23 cellular contexts compared by ENCODE assay signal in genomic region chr4:119142837-119143236, GRCh38. TPM values are rescaled to one million over a fixed set of nuclear protein-coding genes. Genes with fewer than 3 reads are reported as not detected.
"Had no signal": no experiment of that assay in that cellular context is flagged by ENCODE, and none has a peak within 500 bp of the region (broad histone marks: within the 10 kb centered on the region; RNA-seq: fewer than 3 reads in every experiment).

No MANE protein-coding gene starts in this region.

- ATAC-seq: activated CD4-positive, alpha-beta T cell treated with anti-CD3 and anti-CD28 coated beads for 36 hours; activated T-helper 17 cell treated with anti-CD3 and anti-CD28 coated beads, Interleukin-2, amount 50 U/mL, for 72 hours had no signal

- H3K27me3 ChIP-seq: Peyer's patch had no signal

- H3K4me3 ChIP-seq: Peyer's patch had no signal

- H3K27ac ChIP-seq: Peyer's patch, RWPE1, WERI-Rb-1 had no signal

- DNase-seq: activated CD4-positive, alpha-beta memory T cell treated with anti-CD3 and anti-CD28 coated beads, Interleukin-2, amount 10 ng/mL, durations not matched to agents 7 days and 5 days; activated CD4-positive, alpha-beta T cell treated with anti-CD3 and anti-CD28 coated beads for 36 hours; activated CD4-positive, alpha-beta T cell treated with anti-CD3 and anti-CD28 coated beads, Interleukin-2, amount 50 U/mL, for 1 hour; activated gamma-delta T cell treated with Interleukin-2 at 50 U/mL for 16 hours; activated naive CD4-positive, alpha-beta T cell treated with anti-CD3 and anti-CD28 coated beads, Interleukin-2, amount 10 ng/mL, durations not matched to agents 7 days and 5 days; activated naive CD8-positive, alpha-beta T cell treated with anti-CD3 and anti-CD28 coated beads for 36 hours; activated T-cell treated with anti-CD3 and anti-CD28 coated beads for 4 hours; activated T-cell treated with anti-CD3 and anti-CD28 coated beads, Interleukin-2, amount 50 U/mL, for 48 hours; KG1; NCI-H1048; NCI-H146; NCI-H187 treated with DMSO at 0.1 percent for 48 hours; NCI-H2081 treated with DMSO at 0.1 percent for 48 hours; NCI-H446; NCI-H524; Peyer's patch; SHP77 treated with DMSO at 0.1 percent for 48 hours; T-helper 2 cell; WERI-Rb-1 had no signal

- H3K36me3 ChIP-seq: Peyer's patch, WERI-Rb-1 had no signal

- H3K27ac Mint-ChIP-seq: activated CD4-positive, alpha-beta memory T cell treated with anti-CD3 and anti-CD28 coated beads, Interleukin-2, amount 10 ng/mL, durations not matched to agents 7 days and 5 days; activated CD4-positive, alpha-beta T cell treated with anti-CD3 and anti-CD28 coated beads for 36 hours; activated naive CD4-positive, alpha-beta T cell treated with anti-CD3 and anti-CD28 coated beads, Interleukin-2, amount 10 ng/mL, durations not matched to agents 7 days and 5 days; activated naive CD8-positive, alpha-beta T cell treated with anti-CD3 and anti-CD28 coated beads for 36 hours; activated T-helper 17 cell treated with anti-CD3 and anti-CD28 coated beads, Interleukin-2, amount 50 U/mL, for 72 hours had no signal

- H3K27me3 Mint-ChIP-seq: activated CD4-positive, alpha-beta memory T cell treated with anti-CD3 and anti-CD28 coated beads, Interleukin-2, amount 10 ng/mL, durations not matched to agents 7 days and 5 days; activated CD4-positive, alpha-beta T cell treated with anti-CD3 and anti-CD28 coated beads for 36 hours; activated naive CD4-positive, alpha-beta T cell treated with anti-CD3 and anti-CD28 coated beads, Interleukin-2, amount 10 ng/mL, durations not matched to agents 7 days and 5 days; activated naive CD8-positive, alpha-beta T cell treated with anti-CD3 and anti-CD28 coated beads for 36 hours; activated T-helper 17 cell treated with anti-CD3 and anti-CD28 coated beads, Interleukin-2, amount 50 U/mL, for 72 hours had no signal

- H3K36me3 Mint-ChIP-seq: activated naive CD4-positive, alpha-beta T cell treated with anti-CD3 and anti-CD28 coated beads, Interleukin-2, amount 10 ng/mL, durations not matched to agents 7 days and 5 days; activated naive CD8-positive, alpha-beta T cell treated with anti-CD3 and anti-CD28 coated beads for 36 hours had no signal

- H3K9me3 Mint-ChIP-seq: activated CD4-positive, alpha-beta memory T cell treated with anti-CD3 and anti-CD28 coated beads, Interleukin-2, amount 10 ng/mL, durations not matched to agents 7 days and 5 days; activated naive CD4-positive, alpha-beta T cell treated with anti-CD3 and anti-CD28 coated beads, Interleukin-2, amount 10 ng/mL, durations not matched to agents 7 days and 5 days; activated naive CD8-positive, alpha-beta T cell treated with anti-CD3 and anti-CD28 coated beads for 36 hours; activated T-helper 17 cell treated with anti-CD3 and anti-CD28 coated beads, Interleukin-2, amount 50 U/mL, for 72 hours had no signal

- H3K9me3 ChIP-seq: Peyer's patch had no signal

- H3K4me3 Mint-ChIP-seq: activated CD4-positive, alpha-beta memory T cell treated with anti-CD3 and anti-CD28 coated beads, Interleukin-2, amount 10 ng/mL, durations not matched to agents 7 days and 5 days; activated CD4-positive, alpha-beta T cell treated with anti-CD3 and anti-CD28 coated beads for 36 hours; activated naive CD4-positive, alpha-beta T cell treated with anti-CD3 and anti-CD28 coated beads, Interleukin-2, amount 10 ng/mL, durations not matched to agents 7 days and 5 days; activated naive CD8-positive, alpha-beta T cell treated with anti-CD3 and anti-CD28 coated beads for 36 hours; activated T-helper 17 cell treated with anti-CD3 and anti-CD28 coated beads, Interleukin-2, amount 50 U/mL, for 72 hours had no signal

RNA-seq across cellular contexts. Expression of gene MYOZ2, which starts 7.2 kb away (rescaled TPM):
- total RNA-seq: activated CD4-positive, alpha-beta memory T cell treated with anti-CD3 and anti-CD28 coated beads, Interleukin-2, amount 10 ng/mL, durations not matched to agents 7 days and 5 days; activated CD4-positive, alpha-beta T cell treated with anti-CD3 and anti-CD28 coated beads for 36 hours; activated CD8-positive, alpha-beta memory T cell treated with anti-CD3 and anti-CD28 coated beads for 36 hours; activated naive CD8-positive, alpha-beta T cell treated with anti-CD3 and anti-CD28 coated beads for 36 hours; activated T-helper 17 cell treated with anti-CD3 and anti-CD28 coated beads, Interleukin-2, amount 50 U/mL, for 72 hours; M059J; Peyer's patch had no signal
